Comparison of ENCODE assay signal across 12 cellular contexts in genomic region chr6:133502451-133503259, GRCh38.
DNase-seq lines count a peak whose midpoint lies in the region; ATAC-seq and TF ChIP-seq lines count a peak whose summit lies in the region.
"Had no signal": no experiment of that assay in that cellular context is flagged by ENCODE, and none has a peak within 500 bp of the region (broad histone marks: within the 10 kb centered on the region; RNA-seq: fewer than 3 reads in every experiment).

No MANE protein-coding gene starts in this region.

- H3K27ac ChIP-seq in AG04450 (ENCODE audit: low read depth, low read length) (peak overlapping the region; percentile 89), osteoblast (ENCODE audit: low read depth, low read length) (peak overlapping the region; percentile 92)
- no peak overlapping the region for H3K27ac ChIP-seq in CD8-positive, alpha-beta memory T cell (ENCODE audit: low read depth, low read length)

- no peaks in the 10 kb centered on the region for H3K4me1 Mint-ChIP-seq in CD8-positive, alpha-beta memory T cell
- no peaks in the 10 kb centered on the region for H3K4me1 Mint-ChIP-seq in activated CD4-positive, alpha-beta T cell treated with anti-CD3 and anti-CD28 coated beads for 36 hours
- H3K4me1 Mint-ChIP-seq: activated naive CD8-positive, alpha-beta T cell treated with anti-CD3 and anti-CD28 coated beads for 36 hours; CD4-positive, alpha-beta memory T cell had no signal

- peak overlapping the region; percentile 44 for H3K4me2 ChIP-seq in osteoblast (ENCODE audit: insufficient read depth, low read length)

- no peaks in the 10 kb centered on the region for H3K36me3 ChIP-seq in osteoblast (ENCODE audit: insufficient read depth, low read length)
- H3K36me3 ChIP-seq in CD8-positive, alpha-beta memory T cell (ENCODE audit: insufficient read depth, low read length): no peaks in the 10 kb centered on the region

- no peaks in the 10 kb centered on the region for H3K79me2 ChIP-seq in osteoblast (ENCODE audit: insufficient read depth, low read length)

- H3K4me3 Mint-ChIP-seq in CD8-positive, alpha-beta memory T cell: no peak overlapping the region
- H3K4me3 Mint-ChIP-seq in activated CD4-positive, alpha-beta T cell treated with anti-CD3 and anti-CD28 coated beads for 36 hours: no peak overlapping the region
- H3K4me3 Mint-ChIP-seq: activated naive CD8-positive, alpha-beta T cell treated with anti-CD3 and anti-CD28 coated beads for 36 hours; CD4-positive, alpha-beta memory T cell had no signal

- no peaks in the 10 kb centered on the region for H3K9me3 Mint-ChIP-seq in CD8-positive, alpha-beta memory T cell
- H3K9me3 Mint-ChIP-seq in activated CD4-positive, alpha-beta T cell treated with anti-CD3 and anti-CD28 coated beads for 36 hours (ENCODE audit: low read depth): no peaks in the 10 kb centered on the region
- H3K9me3 Mint-ChIP-seq: activated naive CD8-positive, alpha-beta T cell treated with anti-CD3 and anti-CD28 coated beads for 36 hours; CD4-positive, alpha-beta memory T cell had no signal

- H3K27me3 Mint-ChIP-seq in CD8-positive, alpha-beta memory T cell: peaks cover 0 to 2% of the 10 kb centered on the region in 2 donors
- H3K27me3 Mint-ChIP-seq in activated CD4-positive, alpha-beta T cell treated with anti-CD3 and anti-CD28 coated beads for 36 hours: peaks cover 8% of the 10 kb centered on the region

- H3K4me1 ChIP-seq in osteoblast (ENCODE audit: insufficient read depth, low read length): peaks cover 29% of the 10 kb centered on the region
- H3K4me1 ChIP-seq in CD8-positive, alpha-beta memory T cell (ENCODE audit: insufficient read depth, low read length): no peaks in the 10 kb centered on the region

- peak; percentile 81 for DNase-seq in AG04450 (ENCODE audit: low read depth, low spot score)
- DNase-seq in NCI-H446 (lab: John Stamatoyannopoulos, UW): peak; percentile 67 to 82
- peak; percentile 78 for DNase-seq in fibroblast of pulmonary artery (ENCODE audit: low read depth)
- peak; percentile 78 for DNase-seq in osteoblast (ENCODE audit: insufficient read length, low spot score, missing footprints)
- DNase-seq in CD8-positive, alpha-beta memory T cell: no peak
- DNase-seq in activated CD4-positive, alpha-beta T cell treated with anti-CD3 and anti-CD28 coated beads for 36 hours: no peak
- no peak for DNase-seq in SIG-M5 (lab: John Stamatoyannopoulos, UW)
- DNase-seq: activated naive CD8-positive, alpha-beta T cell treated with anti-CD3 and anti-CD28 coated beads for 36 hours; CD4-positive, alpha-beta memory T cell; hippocampal formation had no signal

- intact Hi-C loops in activated CD4-positive, alpha-beta T cell treated with anti-CD3 and anti-CD28 coated beads for 36 hours (cut with DNase I, micrococcal nuclease): no loop called here

- no peak overlapping the region for H3K4me3 ChIP-seq in AG04450 (ENCODE audit: low read depth, low read length)
- no peak overlapping the region for H3K4me3 ChIP-seq in fibroblast of pulmonary artery (replicated peaks; ENCODE audit: low read depth, low read length)
- H3K4me3 ChIP-seq in osteoblast (ENCODE audit: insufficient read depth, low read length): no peak overlapping the region
- no peak overlapping the region for H3K4me3 ChIP-seq in CD8-positive, alpha-beta memory T cell (ENCODE audit: low read length)
- H3K4me3 ChIP-seq: K562 had no signal

- ATAC-seq in activated CD4-positive, alpha-beta T cell treated with anti-CD3 and anti-CD28 coated beads for 36 hours: no peak
- no peak for ATAC-seq in HG03175 (IDR thresholded peaks at IDR 0.05; ENCODE audit: unreplicated experiment)
- ATAC-seq: K562 had no signal

- TF ChIP-seq CTCF in AG04450 (IDR thresholded peaks at IDR 0.05; ENCODE audit: low read depth, low read length) (no peak), fibroblast of pulmonary artery (IDR thresholded peaks at IDR 0.05; ENCODE audit: low read length, missing control alignments) (no peak), osteoblast (IDR thresholded peaks at IDR 0.05; ENCODE audit: extremely low read depth, low read depth, low read length) (no peak)

- POLR2A ChIA-PET in AG04450 (lab: Yijun Ruan, JAX): interaction anchor here (0.6 to 1.4 kb wide), 6 partner anchors 25 to 671 kb away, joined by 3 to 8 read pairs (median 4); no protein-coding TSS in a partner anchor
- POLR2A ChIA-PET in CD8-positive, alpha-beta memory T cell (lab: Charles Lee): no interaction called here
- POLR2A ChIA-PET in activated CD4-positive, alpha-beta T cell treated with anti-CD3 and anti-CD28 coated beads for 36 hours (lab: Charles Lee): no interaction called here

- no peak overlapping the region for H3K27ac Mint-ChIP-seq in CD8-positive, alpha-beta memory T cell
- no peak overlapping the region for H3K27ac Mint-ChIP-seq in activated CD4-positive, alpha-beta T cell treated with anti-CD3 and anti-CD28 coated beads for 36 hours
- H3K27ac Mint-ChIP-seq: activated naive CD8-positive, alpha-beta T cell treated with anti-CD3 and anti-CD28 coated beads for 36 hours; CD4-positive, alpha-beta memory T cell had no signal

- H3K27me3 ChIP-seq in AG04450 (ENCODE audit: control insufficient read depth, insufficient read depth, low read length): no peaks in the 10 kb centered on the region
- peaks cover 11% of the 10 kb centered on the region for H3K27me3 ChIP-seq in osteoblast (ENCODE audit: insufficient read depth, low read length)
- no peaks in the 10 kb centered on the region for H3K27me3 ChIP-seq in CD8-positive, alpha-beta memory T cell (ENCODE audit: insufficient read depth, low read length, poor library complexity, severe bottlenecking)

- no peaks in the 10 kb centered on the region for H3K9me3 ChIP-seq in AG04450 (ENCODE audit: control insufficient read depth, insufficient read depth, low read length)
- no peaks in the 10 kb centered on the region for H3K9me3 ChIP-seq in osteoblast (ENCODE audit: low read depth, low read length)
- no peaks in the 10 kb centered on the region for H3K9me3 ChIP-seq in CD8-positive, alpha-beta memory T cell (ENCODE audit: low read length)

- CTCF ChIA-PET in AG04450 (lab: Charles Lee): interaction anchor here (0.8 to 2.0 kb wide), 3 partner anchors 9 to 49 kb away, joined by 3 to 5 read pairs (median 4); no protein-coding TSS in a partner anchor
- CTCF ChIA-PET in CD8-positive, alpha-beta memory T cell (lab: Charles Lee): no interaction called here
- CTCF ChIA-PET in activated CD4-positive, alpha-beta T cell treated with anti-CD3 and anti-CD28 coated beads for 36 hours (lab: Charles Lee): no interaction called here

- no peak overlapping the region for H2AFZ ChIP-seq in osteoblast (ENCODE audit: low read length)

- H3K36me3 Mint-ChIP-seq in CD8-positive, alpha-beta memory T cell: no peaks in the 10 kb centered on the region
- H3K36me3 Mint-ChIP-seq in activated CD4-positive, alpha-beta T cell treated with anti-CD3 and anti-CD28 coated beads for 36 hours (ENCODE audit: low read depth): no peaks in the 10 kb centered on the region
- H3K36me3 Mint-ChIP-seq: activated naive CD8-positive, alpha-beta T cell treated with anti-CD3 and anti-CD28 coated beads for 36 hours; CD4-positive, alpha-beta memory T cell had no signal

- no peaks in the 10 kb centered on the region for H4K20me1 ChIP-seq in osteoblast (ENCODE audit: insufficient read depth, low read length)

Comparison
In these comparisons a context has a peak if more than half of its experiments do, and no peak if none do; other contexts are left out.
1. DNase-seq: peak in AG04450 (single experiment), NCI-H446 (2 of 2), fibroblast of pulmonary artery (single experiment) and osteoblast (single experiment); none in CD8-positive, alpha-beta memory T cell (0 of 5), activated CD4-positive, alpha-beta T cell treated with anti-CD3 and anti-CD28 coated beads for 36 hours (single experiment) and SIG-M5 (single experiment).